In genomic region chr7:11819947-11820346, GRCh38 we compare ENCODE assay signal across 28 cellular contexts. TPM values are rescaled to one million over a fixed set of nuclear protein-coding genes. Genes with fewer than 3 reads are reported as not detected.
"Had no signal": no experiment of that assay in that cellular context is flagged by ENCODE, and none has a peak within 500 bp of the region (broad histone marks: within the 10 kb centered on the region; RNA-seq: fewer than 3 reads in every experiment).

No MANE protein-coding gene starts in this region.

- H3K9me3 ChIP-seq: colonic mucosa, esophagus squamous epithelium, gastrocnemius medialis, heart right ventricle, left lung, lower lobe of right lung, mucosa of descending colon had no signal

- ATAC-seq: effector memory CD8-positive, alpha-beta T cell; esophagus mucosa; gastrocnemius medialis; heart right ventricle; left cardiac atrium; left lung; left ventricle myocardium superior; lower lobe of right lung; mucosa of descending colon had no signal

- H3K4me1 ChIP-seq: colonic mucosa, esophagus squamous epithelium, gastrocnemius medialis, left lung, lower lobe of right lung had no signal

- H3K27me3 ChIP-seq: colonic mucosa, esophagus squamous epithelium, gastrocnemius medialis, heart right ventricle, left lung had no signal

- H3K9me3 Mint-ChIP-seq: endodermal cell had no signal

- H3K27ac ChIP-seq: colonic mucosa, epithelial cell of prostate, esophagus squamous epithelium, gastrocnemius medialis, heart right ventricle, left lung, lower lobe of right lung had no signal

- H3K27ac Mint-ChIP-seq: dendritic cell treated with granulocyte-macrophage colony-stimulating factor and Interleukin-4, amounts not matched to agents 40 ng/mL and 50 ng/mL, for 4 days; effector memory CD8-positive, alpha-beta T cell; endodermal cell; mesothelial cell of epicardium had no signal

- DNase-seq: colonic mucosa; cortex of kidney; effector CD8-positive, alpha-beta T cell; effector memory CD8-positive, alpha-beta T cell; endodermal cell; erythroblast; esophagus squamous epithelium; foreskin fibroblast; foreskin melanocyte; gastrocnemius medialis; glutamatergic neuron; head of caudate nucleus; heart right ventricle; hippocampal formation; left cardiac atrium; left ventricle myocardium superior; lower lobe of right lung; mesenchymal stem cell; mucosa of descending colon had no signal

- H3K4me3 ChIP-seq: colonic mucosa, esophagus squamous epithelium, gastrocnemius medialis, heart right ventricle, left lung, lower lobe of right lung, mucosa of descending colon had no signal

- H3K36me3 ChIP-seq: colonic mucosa, esophagus squamous epithelium, gastrocnemius medialis, heart right ventricle, left lung, lower lobe of right lung had no signal

- FAIRE-seq: endometrium, islet of Langerhans, keratinocyte had no signal

- H3K4me3 Mint-ChIP-seq: dendritic cell treated with granulocyte-macrophage colony-stimulating factor and Interleukin-4, amounts not matched to agents 40 ng/mL and 50 ng/mL, for 4 days; effector memory CD8-positive, alpha-beta T cell; endodermal cell; mesothelial cell of epicardium had no signal

- H3K27me3 Mint-ChIP-seq: dendritic cell treated with granulocyte-macrophage colony-stimulating factor and Interleukin-4, amounts not matched to agents 40 ng/mL and 50 ng/mL, for 4 days; effector memory CD8-positive, alpha-beta T cell had no signal

RNA-seq across cellular contexts. Expression of gene THSD7A, which starts 12.1 kb away (rescaled TPM):
- total RNA-seq: myocyte had no signal
- polyA plus RNA-seq: keratinocyte had no signal
